In the genomic region with DNA sequence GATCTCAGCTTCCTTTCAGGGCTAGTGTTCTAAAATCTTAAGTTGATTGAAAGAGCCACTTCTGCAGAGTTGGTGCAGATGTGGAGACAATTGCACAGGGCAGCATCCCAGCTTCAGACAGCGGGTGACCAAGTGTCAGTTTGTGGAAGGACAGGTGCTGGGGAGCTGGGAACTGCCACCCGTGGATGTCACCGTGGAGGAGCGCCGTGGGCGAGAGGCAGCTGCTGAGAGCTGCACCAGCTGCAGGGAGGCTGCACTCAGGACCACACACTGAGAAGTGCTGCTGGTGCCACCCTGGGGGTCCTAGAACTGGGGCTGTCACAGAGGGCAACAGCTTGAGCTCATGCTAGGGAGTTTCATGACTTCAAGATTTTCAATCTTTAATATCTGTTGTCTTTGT, we compare ENCODE assay signal across 20 cellular contexts.
"Had no signal": no experiment of that assay in that cellular context is flagged by ENCODE, and none has a peak within 500 bp of the region (broad histone marks: within the 10 kb centered on the region; RNA-seq: fewer than 3 reads in every experiment).

No MANE protein-coding gene starts in this region.

- H3K27me3 ChIP-seq: pancreas, right atrium auricular region, stomach, thyroid gland, vagina had no signal

- ATAC-seq: left ventricle myocardium superior; mucosa of descending colon; naive thymus-derived CD4-positive, alpha-beta T cell; pancreas; sciatic nerve; stimulated activated effector memory CD8-positive, alpha-beta T cell treated with anti-CD3 and anti-CD28 coated beads, Interleukin-12 subunit alpha, Interleukin-12 subunit beta, amount 100 ng/mL, for 72 hours had no signal

- H3K4me1 ChIP-seq: pancreas, thyroid gland, vagina had no signal

- H3K4me3 ChIP-seq: dorsolateral prefrontal cortex, lower lobe of right lung, mucosa of descending colon, pancreas, right atrium auricular region, stomach, thyroid gland, vagina had no signal

- H3K9me3 ChIP-seq: lower lobe of right lung, pancreas, right atrium auricular region, stomach, thyroid gland, vagina had no signal

- H3K36me3 ChIP-seq: lower lobe of right lung, pancreas, right atrium auricular region, stomach, thyroid gland, vagina had no signal

- DNase-seq: dorsolateral prefrontal cortex; effector CD4-positive, alpha-beta T cell; hypothalamus; left ventricle myocardium superior; lower lobe of right lung; mucosa of descending colon; naive thymus-derived CD4-positive, alpha-beta T cell; nephron progenitor cell; occipital lobe; stimulated activated CD4-positive, alpha-beta T cell treated with anti-CD3 and anti-CD28 coated beads, Interleukin-2, amount 100 ng/mL, for 24 hours; stimulated activated CD4-positive, alpha-beta T cell treated with anti-CD3 and anti-CD28 coated beads, Interleukin-4, amount 100 ng/mL, for 24 hours; stimulated activated naive CD4-positive, alpha-beta T cell treated with Interleukin-2 at 50 U/mL for 16 hours; stomach; thyroid gland; trophoblast cell had no signal

- H3K27ac ChIP-seq: dorsolateral prefrontal cortex, lower lobe of right lung, pancreas, right atrium auricular region, stomach, thyroid gland, vagina had no signal
